ENCODE assay signal across 31 cellular contexts in the genomic region with DNA sequence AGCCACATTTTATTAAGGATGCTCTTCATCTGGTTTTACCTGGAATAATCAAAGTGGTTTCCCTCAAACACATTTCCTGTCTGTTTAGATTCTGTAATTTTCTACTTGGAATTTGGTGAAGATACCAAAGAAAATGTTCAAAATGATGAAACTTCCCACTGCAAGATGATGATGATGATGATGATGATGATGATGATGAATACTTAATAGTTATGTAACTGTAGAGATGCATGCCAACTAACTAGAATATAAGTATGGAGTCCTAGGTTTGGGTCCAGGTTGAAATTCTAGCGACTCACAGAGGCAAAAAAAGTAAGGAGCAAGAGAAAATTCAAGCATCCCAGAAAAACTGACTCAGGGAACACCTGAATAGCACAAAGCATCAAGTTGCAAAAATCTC.
DNase-seq lines count a peak whose midpoint lies in the region; ATAC-seq, FAIRE-seq and TF ChIP-seq lines count a peak whose summit lies in the region.
"Had no signal": no experiment of that assay in that cellular context is flagged by ENCODE, and none has a peak within 500 bp of the region (broad histone marks: within the 10 kb centered on the region; RNA-seq: fewer than 3 reads in every experiment).

No MANE protein-coding gene starts in this region.

- H3K79me2 ChIP-seq in HepG2 (ENCODE audit: insufficient read depth, low read length): no peaks in the 10 kb centered on the region

- H3K36me3 ChIP-seq in HepG2 (replicated peaks in 1 of 2; ENCODE audit: control insufficient read depth in 1 of 2, insufficient read depth in 2 of 2, low read length in 2 of 2) (no peaks in the 10 kb centered on the region), right lobe of liver (no peaks in the 10 kb centered on the region), HEK293 (ENCODE audit: control insufficient read depth in 2 of 2, insufficient read depth in 1 of 2, low read length in 2 of 2) (no peaks in the 10 kb centered on the region)
- H3K36me3 ChIP-seq: BE2C; BLaER1; BLaER1 treated with 17β-estradiol and CSF1 and Interleukin-3, amounts not matched to agents 10 nM and 100 nM had no signal

- TF ChIP-seq RAD21 in HepG2 (CRISPR knock-in tag; IDR thresholded peaks at IDR 0.05): no peak

- no peak for TF ChIP-seq POLR2A in HepG2 (IDR thresholded peaks at IDR 0.05; ENCODE audit: insufficient read depth in 1 of 2, low read depth in 2 of 2, low read length in 2 of 2)
- TF ChIP-seq POLR2A in right lobe of liver (IDR thresholded peaks at IDR 0.05): no peak

- no peak overlapping the region for H3K4me2 ChIP-seq in HepG2 (ENCODE audit: low read depth, low read length)
- H3K4me2 ChIP-seq: A549; BLaER1; BLaER1 treated with 17β-estradiol and CSF1 and Interleukin-3, amounts not matched to agents 10 nM and 100 nM had no signal

- H3K27ac ChIP-seq in HepG2 (ENCODE audit: extremely low read length, insufficient read depth, low read length) (no peak overlapping the region), right lobe of liver (no peak overlapping the region), HEK293 (ENCODE audit: extremely low read depth, low read depth, low read length) (no peak overlapping the region), RWPE1 (no peak overlapping the region)
- H3K27ac ChIP-seq: 22Rv1; A549; BLaER1; BLaER1 treated with 17β-estradiol and CSF1 and Interleukin-3, amounts not matched to agents 10 nM and 100 nM; C4-2B had no signal

- POLR2A ChIA-PET in HepG2 (lab: Yijun Ruan, JAX): no interaction called here
- POLR2A ChIA-PET in HEK293 (lab: Yijun Ruan, JAX): no interaction called here
- POLR2A ChIA-PET in RWPE1 (lab: Yijun Ruan, JAX; ENCODE audit: low non-redundant PET): no interaction called here

- WGBS in HepG2 (ENCODE audit: low lambda C conversion rate): 0% methylated on average over 1 of the region's 1 CpG
- 36% methylated on average over 1 of the region's 1 CpG for WGBS in right lobe of liver (ENCODE audit: insufficient coverage, low coverage, low lambda C conversion rate, missing lambda C conversion rate)

- no peak for FAIRE-seq in HepG2 (lab: Jason Lieb, UNC)
- FAIRE-seq: A204.1, A549, D721Med had no signal

- TF ChIP-seq EP300 in HepG2 (IDR thresholded peaks at IDR 0.05; ENCODE audit: low read depth in 2 of 2, low read length in 2 of 2): no peak
- TF ChIP-seq EP300 in HepG2 (CRISPR knock-in tag; IDR thresholded peaks at IDR 0.05; ENCODE audit: borderline replicate concordance): no peak

- H3K4me3 ChIP-seq in HepG2 (replicated peaks in 1 of 3; ENCODE audit: insufficient read depth in 1 of 3, low read depth in 2 of 3, low read length in 3 of 3) (no peak overlapping the region), right lobe of liver (no peak overlapping the region), HEK293 (ENCODE audit: low read depth, low read length) (no peak overlapping the region)
- H3K4me3 ChIP-seq: A549; BLaER1; BLaER1 treated with 17β-estradiol and CSF1 and Interleukin-3, amounts not matched to agents 10 nM and 100 nM had no signal

- H3K9ac ChIP-seq in HepG2 (ENCODE audit: insufficient read depth, low read depth, low read length): no peak overlapping the region
- H3K9ac ChIP-seq: BLaER1; BLaER1 treated with 17β-estradiol and CSF1 and Interleukin-3, amounts not matched to agents 10 nM and 100 nM had no signal

- no TSS peak for BruUV-seq in HepG2 (replicated peaks; lab: Mats Ljungman, UMichigan)

- H3K27me3 ChIP-seq in HepG2 (ENCODE audit: control insufficient read depth in 1 of 2, insufficient read depth in 2 of 2, low read length in 2 of 2) (no peaks in the 10 kb centered on the region), right lobe of liver (no peaks in the 10 kb centered on the region)
- H3K27me3 ChIP-seq: BE2C; BLaER1; BLaER1 treated with 17β-estradiol and CSF1 and Interleukin-3, amounts not matched to agents 10 nM and 100 nM had no signal

- H3K4me1 ChIP-seq in HepG2 (ENCODE audit: insufficient read depth, low read length) (peaks cover 7% of the 10 kb centered on the region; the same call in 1 of the 2 replicates), right lobe of liver (no peaks in the 10 kb centered on the region), HEK293 (ENCODE audit: control insufficient read depth, insufficient read depth, low read length) (no peaks in the 10 kb centered on the region)
- H3K4me1 ChIP-seq: A549; BE2C; BLaER1; BLaER1 treated with 17β-estradiol and CSF1 and Interleukin-3, amounts not matched to agents 10 nM and 100 nM; Caco-2 had no signal

- no peak for TF ChIP-seq CTCF in HepG2 (CRISPR knock-in tag; IDR thresholded peaks at IDR 0.05)
- TF ChIP-seq CTCF in right lobe of liver (IDR thresholded peaks at IDR 0.05): no peak
- no peak for TF ChIP-seq CTCF in HEK293 (tag by site-specific recombination; IDR thresholded peaks at IDR 0.05)
- TF ChIP-seq CTCF in RWPE1 (conservative IDR thresholded peaks at IDR 0.05; ENCODE audit: low read depth): no peak

- no peaks in the 10 kb centered on the region for H4K20me1 ChIP-seq in HepG2 (ENCODE audit: insufficient read depth, low read length)
- H4K20me1 ChIP-seq: BLaER1; BLaER1 treated with 17β-estradiol and CSF1 and Interleukin-3, amounts not matched to agents 10 nM and 100 nM had no signal

- H3K9me3 ChIP-seq in HepG2 (ENCODE audit: low read length): no peaks in the 10 kb centered on the region
- H3K9me3 ChIP-seq in right lobe of liver: no peaks in the 10 kb centered on the region
- H3K9me3 ChIP-seq in HEK293 (ENCODE audit: control insufficient read depth, insufficient read depth, low read depth, low read length): no peaks in the 10 kb centered on the region
- H3K9me3 ChIP-seq: A549, BE2C, Caco-2 had no signal

- ATAC-seq in HepG2 (no peak), right lobe of liver (no peak)
- ATAC-seq: A549; CD8-positive, alpha-beta T cell had no signal

- DNase-seq in HepG2 (ENCODE audit: low spot score) (no peak), right lobe of liver (no peak), RWPE1 (ENCODE audit: low spot score) (no peak)
- DNase-seq: 8988T; ACHN; AML-193; BE2C; C1 segment of cervical spinal cord; Caco-2; Calu3; CD4-positive, alpha-beta memory T cell; CD4-positive, alpha-beta T cell; CD4-positive, CD25-positive, alpha-beta regulatory T cell; CD8-positive, alpha-beta memory T cell; CD8-positive, alpha-beta T cell; COR-L47; DMS 273 treated with DMSO at 0.1 percent for 48 hours; DMS153; DMS53; DMS79; DMS79 treated with DMSO at 0.1 percent for 48 hours; DND-41; EL had no signal

- CTCF ChIA-PET in HepG2 (lab: Yijun Ruan, JAX; ENCODE audit: low intra/inter-chr PET ratio, low total read pairs): no interaction called here
- CTCF ChIA-PET in HEK293 (lab: Yijun Ruan, JAX): no interaction called here
- CTCF ChIA-PET in RWPE1 (lab: Yijun Ruan, JAX): no interaction called here

- in situ Hi-C loops in HepG2 (cut with HindIII; ENCODE audit: extremely low pct_ligation_motif_present, low pct_unique_long_range_greater_than_20kb): no loop called here

- intact Hi-C loops in HepG2 (cut with micrococcal nuclease; ENCODE audit: unreplicated experiment): no loop called here
- intact Hi-C loops in right lobe of liver (cut with DNase I): no loop called here

- no peak overlapping the region for H2AFZ ChIP-seq in HepG2 (ENCODE audit: low read length)

TF ChIP-seq in HepG2, 621 proteins besides CTCF, POLR2A, EP300 and RAD21:
- no peak for TF ChIP-seq NFYC (CRISPR knock-in tag; IDR thresholded peaks at IDR 0.05)
- TF ChIP-seq CREB1 (IDR thresholded peaks at IDR 0.05): peak; percentile 59
- TF ChIP-seq CREB1 (CRISPR knock-in tag; IDR thresholded peaks at IDR 0.05): no peak
- TF ChIP-seq HMG20B (CRISPR knock-in tag; conservative IDR thresholded peaks at IDR 0.05): no peak
- TF ChIP-seq ZNF556 (CRISPR knock-in tag; IDR thresholded peaks at IDR 0.05; ENCODE audit: borderline replicate concordance): no peak
TF ChIP-seq in HepG2: peak in this region for 1.

TF ChIP-seq in HEK293, 187 proteins besides CTCF, POLR2A, EP300 and RAD21 (continues in another document):
- TF ChIP-seq, protein P1, sequence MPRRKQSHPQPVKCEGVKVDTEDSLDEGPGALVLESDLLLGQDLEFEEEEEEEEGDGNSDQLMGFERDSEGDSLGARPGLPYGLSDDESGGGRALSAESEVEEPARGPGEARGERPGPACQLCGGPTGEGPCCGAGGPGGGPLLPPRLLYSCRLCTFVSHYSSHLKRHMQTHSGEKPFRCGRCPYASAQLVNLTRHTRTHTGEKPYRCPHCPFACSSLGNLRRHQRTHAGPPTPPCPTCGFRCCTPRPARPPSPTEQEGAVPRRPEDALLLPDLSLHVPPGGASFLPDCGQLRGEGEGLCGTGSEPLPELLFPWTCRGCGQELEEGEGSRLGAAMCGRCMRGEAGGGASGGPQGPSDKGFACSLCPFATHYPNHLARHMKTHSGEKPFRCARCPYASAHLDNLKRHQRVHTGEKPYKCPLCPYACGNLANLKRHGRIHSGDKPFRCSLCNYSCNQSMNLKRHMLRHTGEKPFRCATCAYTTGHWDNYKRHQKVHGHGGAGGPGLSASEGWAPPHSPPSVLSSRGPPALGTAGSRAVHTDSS (tag by site-specific recombination; IDR thresholded peaks at IDR 0.05): peak; percentile 66
- TF ChIP-seq, protein P2, sequence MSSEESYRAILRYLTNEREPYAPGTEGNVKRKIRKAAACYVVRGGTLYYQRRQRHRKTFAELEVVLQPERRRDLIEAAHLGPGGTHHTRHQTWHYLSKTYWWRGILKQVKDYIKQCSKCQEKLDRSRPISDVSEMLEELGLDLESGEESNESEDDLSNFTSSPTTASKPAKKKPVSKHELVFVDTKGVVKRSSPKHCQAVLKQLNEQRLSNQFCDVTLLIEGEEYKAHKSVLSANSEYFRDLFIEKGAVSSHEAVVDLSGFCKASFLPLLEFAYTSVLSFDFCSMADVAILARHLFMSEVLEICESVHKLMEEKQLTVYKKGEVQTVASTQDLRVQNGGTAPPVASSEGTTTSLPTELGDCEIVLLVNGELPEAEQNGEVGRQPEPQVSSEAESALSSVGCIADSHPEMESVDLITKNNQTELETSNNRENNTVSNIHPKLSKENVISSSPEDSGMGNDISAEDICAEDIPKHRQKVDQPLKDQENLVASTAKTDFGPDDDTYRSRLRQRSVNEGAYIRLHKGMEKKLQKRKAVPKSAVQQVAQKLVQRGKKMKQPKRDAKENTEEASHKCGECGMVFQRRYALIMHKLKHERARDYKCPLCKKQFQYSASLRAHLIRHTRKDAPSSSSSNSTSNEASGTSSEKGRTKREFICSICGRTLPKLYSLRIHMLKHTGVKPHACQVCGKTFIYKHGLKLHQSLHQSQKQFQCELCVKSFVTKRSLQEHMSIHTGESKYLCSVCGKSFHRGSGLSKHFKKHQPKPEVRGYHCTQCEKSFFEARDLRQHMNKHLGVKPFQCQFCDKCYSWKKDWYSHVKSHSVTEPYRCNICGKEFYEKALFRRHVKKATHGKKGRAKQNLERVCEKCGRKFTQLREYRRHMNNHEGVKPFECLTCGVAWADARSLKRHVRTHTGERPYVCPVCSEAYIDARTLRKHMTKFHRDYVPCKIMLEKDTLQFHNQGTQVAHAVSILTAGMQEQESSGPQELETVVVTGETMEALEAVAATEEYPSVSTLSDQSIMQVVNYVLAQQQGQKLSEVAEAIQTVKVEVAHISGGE (tag by site-specific recombination; conservative IDR thresholded peaks at IDR 0.05; ENCODE audit: low read depth): no peak
- TF ChIP-seq ZNF549 (tag by site-specific recombination; IDR thresholded peaks at IDR 0.05) (no peak), ZNF664 (tag by site-specific recombination; IDR thresholded peaks at IDR 0.05) (no peak), ZNF112 (tag by site-specific recombination; IDR thresholded peaks at IDR 0.05) (no peak), ZNF221 (tag by site-specific recombination; IDR thresholded peaks at IDR 0.05; ENCODE audit: borderline replicate concordance) (no peak)
